ENCODE assay signal across 27 cellular contexts in genomic region chr6:4549556-4550226, GRCh38.
DNase-seq lines count a peak whose midpoint lies in the region; ATAC-seq, FAIRE-seq and TF ChIP-seq lines count a peak whose summit lies in the region.
"Had no signal": no experiment of that assay in that cellular context is flagged by ENCODE, and none has a peak within 500 bp of the region (broad histone marks: within the 10 kb centered on the region; RNA-seq: fewer than 3 reads in every experiment).

No MANE protein-coding gene starts in this region.

- BruUV-seq in HepG2 (replicated peaks; lab: Mats Ljungman, UMichigan): no TSS peak

- peaks cover 0 to 41% of the 10 kb centered on the region in 2 experiments; a peak in 4 of 5 replicates for H3K27me3 ChIP-seq in HepG2 (ENCODE audit: control insufficient read depth in 1 of 2, insufficient read depth in 2 of 2, low read length in 2 of 2)
- no peaks in the 10 kb centered on the region for H3K27me3 ChIP-seq in right lobe of liver
- H3K27me3 ChIP-seq in H1 (replicated peaks in 1 of 4; ENCODE audit: control insufficient read depth in 3 of 4, extremely low read depth in 1 of 4, insufficient read depth in 3 of 4, low read length in 3 of 4): no peaks in the 10 kb centered on the region
- H3K27me3 ChIP-seq: BE2C, BLaER1 had no signal

- peaks cover 9% of the 10 kb centered on the region; the same call in 1 of the 2 replicates for H3K4me1 ChIP-seq in HepG2 (ENCODE audit: insufficient read depth, low read length)
- H3K4me1 ChIP-seq in right lobe of liver: no peaks in the 10 kb centered on the region
- 0 out of 7 replicates have a peak, but pooled peaks cover 0 to 2% (median 0%) of the 10 kb centered on the region in 4 experiments for H3K4me1 ChIP-seq in H1 (replicated peaks in 1 of 4; ENCODE audit: control insufficient read depth in 3 of 4, insufficient read depth in 4 of 4, low read length in 3 of 4)
- H3K4me1 ChIP-seq: BE2C, BLaER1 had no signal

- H3K4me3 Mint-ChIP-seq in osteocyte (ENCODE audit: unreplicated experiment) (no peak overlapping the region), immature natural killer cell (no peak overlapping the region), WTC11 (no peak overlapping the region)
- H3K4me3 Mint-ChIP-seq: CD14-positive monocyte; CD4-positive, alpha-beta memory T cell; CD4-positive, CD25-positive, alpha-beta regulatory T cell; CD8-positive, alpha-beta memory T cell had no signal

- peak overlapping the region; percentile 57; the same call in 1 of the 2 replicates for H2BK20ac ChIP-seq in H1 (ENCODE audit: low read length)

- H3K79me2 ChIP-seq in HepG2 (ENCODE audit: insufficient read depth, low read length) (no peaks in the 10 kb centered on the region), H1 (ENCODE audit: control insufficient read depth in 1 of 2, insufficient read depth in 2 of 2, low read length in 2 of 2) (no peaks in the 10 kb centered on the region)

- H3K9me3 Mint-ChIP-seq in osteocyte (ENCODE audit: unreplicated experiment) (no peaks in the 10 kb centered on the region), immature natural killer cell (no peaks in the 10 kb centered on the region), WTC11 (peaks cover 9% of the 10 kb centered on the region)

- WGBS in HepG2 (ENCODE audit: low lambda C conversion rate): 56% methylated on average over 21 of the region's 23 CpGs
- WGBS in right lobe of liver (ENCODE audit: insufficient coverage, low coverage, low lambda C conversion rate, missing lambda C conversion rate): 80% methylated on average over 7 of the region's 23 CpGs
- 92% methylated on average over 23 of the region's 23 CpGs; no CpG with 5 or more reads in 1 of the 2 experiments for WGBS in H1 (ENCODE audit: extremely low coverage in 1 of 2, insufficient coverage in 1 of 2, insufficient read length in 1 of 2, insufficient replicate concordance in 2 of 2, low coverage in 1 of 2, low lambda C conversion rate in 2 of 2, missing lambda C conversion rate in 1 of 2), 2 experiments

- intact Hi-C loops in HepG2 (cut with micrococcal nuclease; ENCODE audit: unreplicated experiment) (no loop called here), right lobe of liver (cut with DNase I) (no loop called here)

- TF ChIP-seq RAD21 in HepG2 (CRISPR knock-in tag; IDR thresholded peaks at IDR 0.05): no peak
- no peak for TF ChIP-seq RAD21 in H1 (IDR thresholded peaks at IDR 0.05 in 1 of 2, conservative IDR thresholded peaks at IDR 0.05 in 1 of 2; ENCODE audit: low read depth in 2 of 2, low read length in 2 of 2)

- no peak overlapping the region for H3K56ac ChIP-seq in H1 (replicated peaks; ENCODE audit: insufficient read length, low read depth, low read length)

- H2BK5ac ChIP-seq in H1 (ENCODE audit: low read depth, low read length): no peak overlapping the region

- H4K91ac ChIP-seq in H1 (replicated peaks; ENCODE audit: insufficient read length, low read length): no peak overlapping the region

- H4K20me1 ChIP-seq in HepG2 (ENCODE audit: insufficient read depth, low read length): no peaks in the 10 kb centered on the region
- H4K20me1 ChIP-seq in H1 (replicated peaks in 1 of 2; ENCODE audit: control insufficient read depth in 1 of 2, insufficient read depth in 2 of 2, low read length in 2 of 2): no peaks in the 10 kb centered on the region
- H4K20me1 ChIP-seq: BLaER1 had no signal

- peak overlapping the region; percentile 50 for H3K4me2 ChIP-seq in HepG2 (ENCODE audit: low read depth, low read length)
- H3K4me2 ChIP-seq in H1 (ENCODE audit: insufficient read depth in 1 of 2, low read depth in 2 of 2, low read length in 2 of 2): no peak overlapping the region
- H3K4me2 ChIP-seq: BLaER1 had no signal

- DNase-seq in HepG2 (ENCODE audit: low spot score) (peak; percentile 27), right lobe of liver (no peak), H1 (ENCODE audit: low read depth in 1 of 2, low spot score in 2 of 2) (no peak), osteocyte (ENCODE audit: extremely low spot score, unreplicated experiment) (peak; percentile 72), immature natural killer cell (no peak), WTC11 (ENCODE audit: low spot score) (no peak), NCI-H748 (lab: John Stamatoyannopoulos, UW; ENCODE audit: unreplicated experiment) (no peak)
- DNase-seq: 8988T; ACHN; BE2C; C1 segment of cervical spinal cord; CD4-positive, alpha-beta memory T cell; CD4-positive, CD25-positive, alpha-beta regulatory T cell; CD8-positive, alpha-beta memory T cell; COR-L47; DMS 273 treated with DMSO at 0.1 percent for 48 hours; DMS153; DMS79; DND-41; EL; GDM1 had no signal

- POLR2A ChIA-PET in HepG2 (lab: Yijun Ruan, JAX): no interaction called here
- POLR2A ChIA-PET in H1 (lab: Charles Lee; ENCODE audit: partially characterized antibody): no interaction called here
- POLR2A ChIA-PET in WTC11 (lab: Charles Lee): no interaction called here

- H3K36me3 ChIP-seq in HepG2 (replicated peaks in 1 of 2; ENCODE audit: control insufficient read depth in 1 of 2, insufficient read depth in 2 of 2, low read length in 2 of 2) (no peaks in the 10 kb centered on the region), right lobe of liver (no peaks in the 10 kb centered on the region), H1 (ENCODE audit: control insufficient read depth in 2 of 4, insufficient read depth in 4 of 4, low read length in 3 of 4) (no peaks in the 10 kb centered on the region)
- H3K36me3 ChIP-seq: BE2C, BLaER1 had no signal

- H2BK15ac ChIP-seq in H1 (ENCODE audit: low read length): no peak overlapping the region

- no peak overlapping the region for H2BK12ac ChIP-seq in H1 (ENCODE audit: low read depth, low read length)

- no peaks in the 10 kb centered on the region for H3K4me1 Mint-ChIP-seq in osteocyte (ENCODE audit: unreplicated experiment)
- no peaks in the 10 kb centered on the region for H3K4me1 Mint-ChIP-seq in immature natural killer cell
- H3K4me1 Mint-ChIP-seq in WTC11: 0 out of 2 replicates have a peak, but pooled peaks cover 4% of the 10 kb centered on the region
- H3K4me1 Mint-ChIP-seq: CD14-positive monocyte; CD4-positive, alpha-beta memory T cell had no signal

- no peak overlapping the region for H4K8ac ChIP-seq in H1 (ENCODE audit: extremely low read depth, insufficient read depth, low read length)

- no peaks in the 10 kb centered on the region for H3K79me1 ChIP-seq in H1 (ENCODE audit: low read depth, low read length)

- H3K23me2 ChIP-seq in H1 (ENCODE audit: low read depth, low read length): no peaks in the 10 kb centered on the region

- CTCF ChIA-PET in HepG2 (lab: Yijun Ruan, JAX; ENCODE audit: low intra/inter-chr PET ratio, low total read pairs): no interaction called here
- CTCF ChIA-PET in H1 (lab: Charles Lee; ENCODE audit: partially characterized antibody): interaction anchor here (1.1 kb wide), 1 partner anchor 11 kb away, joined by 3 read pairs; no protein-coding TSS in a partner anchor
- CTCF ChIA-PET in WTC11 (lab: Charles Lee): no interaction called here

- peaks cover 3% of the 10 kb centered on the region for H3K27me3 Mint-ChIP-seq in osteocyte (ENCODE audit: unreplicated experiment)
- H3K27me3 Mint-ChIP-seq in immature natural killer cell (ENCODE audit: low read depth in 3 of 3): peaks cover 4 to 11% (median 9%) of the 10 kb centered on the region in 3 donors
- H3K27me3 Mint-ChIP-seq in WTC11 (ENCODE audit: low read depth): peaks cover 4% of the 10 kb centered on the region
- H3K27me3 Mint-ChIP-seq: CD4-positive, CD25-positive, alpha-beta regulatory T cell had no signal

- TF ChIP-seq POLR2A in HepG2 (IDR thresholded peaks at IDR 0.05; ENCODE audit: insufficient read depth in 1 of 2, low read depth in 2 of 2, low read length in 2 of 2) (no peak), right lobe of liver (IDR thresholded peaks at IDR 0.05) (no peak), H1 (IDR thresholded peaks at IDR 0.05; ENCODE audit: control extremely low read depth in 1 of 2, low read depth in 2 of 2, low read length in 2 of 2) (no peak)

- no peak overlapping the region for H4K5ac ChIP-seq in H1 (ENCODE audit: insufficient read length, low read depth, low read length)

- no peak overlapping the region for H3K23ac ChIP-seq in H1 (ENCODE audit: insufficient read length)

- H3K4me3 ChIP-seq in HepG2 (replicated peaks in 1 of 3; ENCODE audit: insufficient read depth in 1 of 3, low read depth in 2 of 3, low read length in 3 of 3) (no peak overlapping the region), right lobe of liver (no peak overlapping the region), H1 (ENCODE audit: extremely low read depth in 1 of 4, insufficient read depth in 2 of 4, low read depth in 3 of 4, low read length in 4 of 4) (no peak overlapping the region)
- H3K4me3 ChIP-seq: BLaER1, GM12878 had no signal

- no peak overlapping the region for H3K18ac ChIP-seq in H1 (ENCODE audit: extremely low read depth, low read length)

- H2AK5ac ChIP-seq in H1 (ENCODE audit: low read depth, low read length): no peak overlapping the region

- H3K9me3 ChIP-seq in HepG2 (ENCODE audit: low read length) (no peaks in the 10 kb centered on the region), right lobe of liver (no peaks in the 10 kb centered on the region), H1 (ENCODE audit: insufficient read depth in 2 of 2, low read depth in 1 of 2, low read length in 1 of 2) (no peaks in the 10 kb centered on the region)
- H3K9me3 ChIP-seq: BE2C had no signal

- FAIRE-seq in HepG2 (lab: Jason Lieb, UNC) (peak; percentile 40), H1 (lab: Jason Lieb, UNC) (no peak)
- FAIRE-seq: A204.1, GM12878, GM12892, GM18507 had no signal

- TF ChIP-seq CTCF in HepG2 (CRISPR knock-in tag; IDR thresholded peaks at IDR 0.05): no peak
- no peak for TF ChIP-seq CTCF in right lobe of liver (IDR thresholded peaks at IDR 0.05)
- no peak for TF ChIP-seq CTCF in H1 (IDR thresholded peaks at IDR 0.05; ENCODE audit: control extremely low read depth in 1 of 3, insufficient read depth in 1 of 3, low read depth in 1 of 3, low read length in 3 of 3)
- no peak for TF ChIP-seq CTCF in osteocyte (IDR thresholded peaks at IDR 0.05)
- TF ChIP-seq CTCF in WTC11 (IDR thresholded peaks at IDR 0.05): no peak

- no peak overlapping the region for H3K27ac ChIP-seq in HepG2 (ENCODE audit: extremely low read length, insufficient read depth, low read length)
- no peak overlapping the region for H3K27ac ChIP-seq in right lobe of liver
- H3K27ac ChIP-seq in H1 (ENCODE audit: low read depth, low read length): no peak overlapping the region
- H3K27ac ChIP-seq: BLaER1 had no signal

- no peaks in the 10 kb centered on the region for H3K36me3 Mint-ChIP-seq in osteocyte (ENCODE audit: unreplicated experiment)
- peaks cover 0 to 4% (median 0%) of the 10 kb centered on the region in 3 donors for H3K36me3 Mint-ChIP-seq in immature natural killer cell
- H3K36me3 Mint-ChIP-seq in WTC11: no peaks in the 10 kb centered on the region
- H3K36me3 Mint-ChIP-seq: CD14-positive monocyte; CD4-positive, alpha-beta memory T cell; CD4-positive, CD25-positive, alpha-beta regulatory T cell; CD8-positive, alpha-beta memory T cell had no signal

- H3K9ac ChIP-seq in HepG2 (ENCODE audit: insufficient read depth, low read depth, low read length): no peak overlapping the region
- H3K9ac ChIP-seq in H1 (replicated peaks in 1 of 4; ENCODE audit: extremely low read depth in 1 of 4, low read depth in 3 of 4, low read length in 3 of 4): no peak overlapping the region
- H3K9ac ChIP-seq: BLaER1 had no signal

- no peak overlapping the region for H3K14ac ChIP-seq in H1 (ENCODE audit: insufficient read length)

- no peak overlapping the region for H2BK120ac ChIP-seq in H1 (replicated peaks; ENCODE audit: low read depth, low read length)

- no peak for TF ChIP-seq EP300 in HepG2 (IDR thresholded peaks at IDR 0.05; ENCODE audit: low read depth in 2 of 2, low read length in 2 of 2)
- TF ChIP-seq EP300 in HepG2 (CRISPR knock-in tag; IDR thresholded peaks at IDR 0.05; ENCODE audit: borderline replicate concordance): no peak
- no peak for TF ChIP-seq EP300 in H1 (IDR thresholded peaks at IDR 0.05; ENCODE audit: borderline replicate concordance in 1 of 2, low read depth in 2 of 2, low read length in 2 of 2)

- no peak overlapping the region for H2AFZ ChIP-seq in HepG2 (ENCODE audit: low read length)
- 0 out of 2 replicates have a peak overlapping the region, but pooled peaks have one; percentile 11 for H2AFZ ChIP-seq in H1 (ENCODE audit: low read length)

- H3K27ac Mint-ChIP-seq in osteocyte (ENCODE audit: unreplicated experiment) (no peak overlapping the region), immature natural killer cell (peak overlapping the region in 1 of 6 donors; percentile 41), WTC11 (no peak overlapping the region)
- H3K27ac Mint-ChIP-seq: CD14-positive monocyte; CD4-positive, alpha-beta memory T cell; CD4-positive, CD25-positive, alpha-beta regulatory T cell had no signal

- no peak overlapping the region for H3K4ac ChIP-seq in H1 (replicated peaks; ENCODE audit: insufficient read length, low read depth, low read length)

- in situ Hi-C loops in HepG2 (cut with HindIII; ENCODE audit: extremely low pct_ligation_motif_present, low pct_unique_long_range_greater_than_20kb): no loop called here

- peak; percentile 65 for ATAC-seq in HepG2
- ATAC-seq in right lobe of liver: no peak
- no peak for ATAC-seq in WTC11
- ATAC-seq: GM12878 had no signal

Comparison
In these comparisons a context has a peak if more than half of its experiments do, and no peak if none do; other contexts are left out.
1. DNase-seq: peak in HepG2 (single experiment) and osteocyte (single experiment); none in right lobe of liver (0 of 3), H1 (0 of 2), immature natural killer cell (0 of 3), WTC11 (single experiment) and NCI-H748 (single experiment).